Comparison of ENCODE assay signal across 11 cellular contexts in the genomic region with DNA sequence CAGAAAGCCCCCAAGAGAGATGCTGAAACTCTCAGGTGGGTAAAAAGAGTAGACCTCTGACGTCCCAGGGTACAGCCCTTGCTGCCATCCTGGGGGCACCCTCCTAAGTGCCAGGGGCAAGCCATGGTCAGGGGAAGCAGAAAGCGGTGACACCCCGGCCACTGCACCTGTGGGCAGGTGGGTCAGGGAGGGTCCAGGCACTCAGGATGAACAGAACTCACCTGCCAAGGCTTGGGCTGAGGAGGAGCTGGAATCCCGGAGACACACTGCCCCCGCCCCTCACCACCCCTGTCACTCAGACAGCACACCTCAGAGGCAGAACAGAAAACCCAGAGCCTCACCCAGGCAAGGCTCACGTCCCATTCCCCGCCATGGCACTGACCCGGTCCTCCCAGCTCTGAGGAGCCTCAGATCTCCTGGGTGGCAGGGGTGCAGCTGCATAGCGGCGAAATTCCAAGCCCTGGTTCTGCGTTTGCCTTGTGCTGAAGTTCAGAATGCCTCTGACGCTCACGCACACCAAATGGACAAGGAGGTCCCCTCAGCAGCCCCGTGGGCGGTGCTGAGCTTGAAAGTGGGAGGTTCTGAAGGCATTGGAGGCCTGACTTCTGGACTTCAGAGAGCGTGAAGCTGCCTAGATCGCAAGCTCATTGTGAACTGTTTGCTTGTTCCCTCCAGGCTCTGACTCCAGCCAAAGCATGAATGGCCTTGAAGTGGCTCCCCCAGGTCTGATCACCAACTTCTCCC. TPM values are rescaled to one million over a fixed set of nuclear protein-coding genes. Genes with fewer than 3 reads are reported as not detected.
DNase-seq lines count a peak whose midpoint lies in the region; ATAC-seq and TF ChIP-seq lines count a peak whose summit lies in the region.
"Had no signal": no experiment of that assay in that cellular context is flagged by ENCODE, and none has a peak within 500 bp of the region (broad histone marks: within the 10 kb centered on the region; RNA-seq: fewer than 3 reads in every experiment).

No MANE protein-coding gene starts in this region.

- no peak overlapping the region for H3K4me3 ChIP-seq in AG04449 (ENCODE audit: low read depth, low read length)
- H3K4me3 ChIP-seq in HEK293 (ENCODE audit: low read depth, low read length), result no peak overlapping the region
- H3K4me3 ChIP-seq in coronary artery, result no peak overlapping the region
- no peak overlapping the region for H3K4me3 ChIP-seq in CD8-positive, alpha-beta memory T cell (ENCODE audit: low read length)

- no peaks in the 10 kb centered on the region for H3K36me3 Mint-ChIP-seq in nephron (ENCODE audit: low read depth)
- no peaks in the 10 kb centered on the region for H3K36me3 Mint-ChIP-seq in CD8-positive, alpha-beta memory T cell

- H3K27ac ChIP-seq in HEK293 (ENCODE audit: extremely low read depth, low read depth, low read length), result no peak overlapping the region
- H3K27ac ChIP-seq in coronary artery, result peak overlapping the region; percentile 58 to 77
- H3K27ac ChIP-seq in CD8-positive, alpha-beta memory T cell (ENCODE audit: low read depth, low read length), result no peak overlapping the region

- H3K4me3 Mint-ChIP-seq in nephron, result no peak overlapping the region
- no peak overlapping the region for H3K4me3 Mint-ChIP-seq in CD8-positive, alpha-beta memory T cell

- H3K4me1 Mint-ChIP-seq in nephron, result peaks cover 23% of the 10 kb centered on the region
- peaks cover 4 to 17% (median 7%) of the 10 kb centered on the region in 3 donors for H3K4me1 Mint-ChIP-seq in CD8-positive, alpha-beta memory T cell

- no peaks in the 10 kb centered on the region for H3K9me3 Mint-ChIP-seq in nephron
- H3K9me3 Mint-ChIP-seq in CD8-positive, alpha-beta memory T cell, result no peaks in the 10 kb centered on the region

- no peak for ATAC-seq in GM21528 (IDR thresholded peaks at IDR 0.05; ENCODE audit: low FRiP score, unreplicated experiment)
- no peak for ATAC-seq in GM21526 (IDR thresholded peaks at IDR 0.05; ENCODE audit: low FRiP score, unreplicated experiment)
- ATAC-seq in HG03108 (IDR thresholded peaks at IDR 0.05; ENCODE audit: unreplicated experiment), result no peak

- H3K4me1 ChIP-seq in HEK293 (ENCODE audit: control insufficient read depth, insufficient read depth, low read length), result no peaks in the 10 kb centered on the region
- peaks cover 10% of the 10 kb centered on the region for H3K4me1 ChIP-seq in CD8-positive, alpha-beta memory T cell (ENCODE audit: insufficient read depth, low read length)

- H3K9me3 ChIP-seq in HEK293 (ENCODE audit: control insufficient read depth, insufficient read depth, low read depth, low read length), result no peaks in the 10 kb centered on the region
- no peaks in the 10 kb centered on the region for H3K9me3 ChIP-seq in CD8-positive, alpha-beta memory T cell (ENCODE audit: low read length)

- CTCF ChIA-PET in AG04449 (lab: Yijun Ruan, JAX) (interaction anchor here (0.6 to 6.9 kb wide), 39 partner anchors 8 to 458 kb away, joined by 3 to 119 read pairs (median 4); a partner anchor contains a TSS), HEK293 (lab: Yijun Ruan, JAX) (interaction anchor here (0.6 to 3.5 kb wide), 25 partner anchors 10 to 453 kb away, joined by 3 to 54 read pairs (median 4); a partner anchor contains a TSS)
- CTCF ChIA-PET in CD8-positive, alpha-beta memory T cell (lab: Charles Lee), result interaction anchor here (0.7 to 2.1 kb wide), 11 partner anchors 10 to 453 kb away, joined by 3 to 27 read pairs (median 4); a partner anchor contains a TSS

- POLR2A ChIA-PET in AG04449 (lab: Yijun Ruan, JAX), result no interaction called here
- POLR2A ChIA-PET in HEK293 (lab: Yijun Ruan, JAX), result no interaction called here
- POLR2A ChIA-PET in CD8-positive, alpha-beta memory T cell (lab: Charles Lee), result no interaction called here

- DNase-seq in AG04449 (ENCODE audit: low read depth, low spot score), result no peak
- no peak for DNase-seq in coronary artery (ENCODE audit: low spot score)
- DNase-seq in CD8-positive, alpha-beta memory T cell, result no peak
- DNase-seq: GOT3 had no signal

- H3K27me3 ChIP-seq in CD8-positive, alpha-beta memory T cell (ENCODE audit: insufficient read depth, low read length, poor library complexity, severe bottlenecking), result no peaks in the 10 kb centered on the region

- TF ChIP-seq CTCF in AG04449 (IDR thresholded peaks at IDR 0.05; ENCODE audit: insufficient read depth, low read length, missing control alignments) (peak; percentile 22), HEK293 (tag by site-specific recombination; IDR thresholded peaks at IDR 0.05) (no peak), coronary artery (IDR thresholded peaks at IDR 0.05) (no peak), nephron (IDR thresholded peaks at IDR 0.05; ENCODE audit: unreplicated experiment in 3 of 3) (peak in 2 of 3 experiments; percentile 30 to 31)

- no peak overlapping the region for H3K27ac Mint-ChIP-seq in nephron
- H3K27ac Mint-ChIP-seq in CD8-positive, alpha-beta memory T cell, result no peak overlapping the region

- peaks cover 9% of the 10 kb centered on the region for H3K27me3 Mint-ChIP-seq in nephron (ENCODE audit: low read depth)
- H3K27me3 Mint-ChIP-seq in CD8-positive, alpha-beta memory T cell, result peaks cover 3 to 5% of the 10 kb centered on the region in 2 donors

- no peaks in the 10 kb centered on the region for H3K36me3 ChIP-seq in HEK293 (ENCODE audit: control insufficient read depth in 2 of 2, insufficient read depth in 1 of 2, low read length in 2 of 2)
- H3K36me3 ChIP-seq in CD8-positive, alpha-beta memory T cell (ENCODE audit: insufficient read depth, low read length), result no peaks in the 10 kb centered on the region

TF ChIP-seq in HEK293, 187 proteins besides CTCF, POLR2A, EP300 and RAD21:
- 0 out of 2 replicates have a peak, but pooled peaks have one; percentile 19 for TF ChIP-seq ZFHX2 (tag by site-specific recombination; conservative IDR thresholded peaks at IDR 0.05)
- no peak for TF ChIP-seq ZNF623 (tag by site-specific recombination; IDR thresholded peaks at IDR 0.05)

RNA-seq across cellular contexts. Expression of a gene that starts 4.3 kb away (rescaled TPM):
- not detected for total RNA-seq in CD8-positive, alpha-beta memory T cell
- not detected for polyA plus RNA-seq in CD8-positive, alpha-beta memory T cell
- total RNA-seq: renal cortical epithelial cell had no signal
- polyA plus RNA-seq: BJ had no signal

RNA-seq across cellular contexts. Expression of a gene that starts 25.1 kb away (rescaled TPM):
- 1 to 10 TPM; 5.9 to 6.1 TPM for total RNA-seq in CD8-positive, alpha-beta memory T cell
- 3.1 TPM for polyA plus RNA-seq in CD8-positive, alpha-beta memory T cell

RNA-seq across cellular contexts. Expression of a gene that starts 51.1 kb away (rescaled TPM):
- total RNA-seq in CD8-positive, alpha-beta memory T cell, result 1 to 10 TPM; 4.6 to 5.5 TPM
- polyA plus RNA-seq in CD8-positive, alpha-beta memory T cell, result 0.31 TPM

Comparison
In these comparisons a context has a peak if more than half of its experiments do, and no peak if none do; other contexts are left out.
1. CTCF ChIP-seq: peak in AG04449 (single experiment) and nephron (2 of 3); none in HEK293 (single experiment) and coronary artery (single experiment).
2. H3K27ac ChIP-seq: peak in coronary artery (2 of 2); none in HEK293 (single experiment) and CD8-positive, alpha-beta memory T cell (single experiment).